Comparison of ENCODE assay signal across 18 cellular contexts in genomic region chr1:150987928-150988327, GRCh38. TPM values are rescaled to one million over a fixed set of nuclear protein-coding genes. Genes with fewer than 3 reads are reported as not detected.
DNase-seq lines count a peak whose midpoint lies in the region; ATAC-seq and TF ChIP-seq lines count a peak whose summit lies in the region.
"Had no signal": no experiment of that assay in that cellular context is flagged by ENCODE, and none has a peak within 500 bp of the region (broad histone marks: within the 10 kb centered on the region; RNA-seq: fewer than 3 reads in every experiment).

No MANE protein-coding gene starts in this region.

- intact Hi-C loops in vagina (cut with DNase I): no loop called here

- no peaks in the 10 kb centered on the region for H3K4me1 ChIP-seq in vagina
- H3K4me1 ChIP-seq: Peyer's patch had no signal

- TF ChIP-seq CTCF in vagina (IDR thresholded peaks at IDR 0.05): no peak

- no peaks in the 10 kb centered on the region for H3K36me3 ChIP-seq in vagina
- H3K36me3 ChIP-seq: Peyer's patch had no signal

- no peaks in the 10 kb centered on the region for H3K27me3 ChIP-seq in vagina
- H3K27me3 ChIP-seq: Peyer's patch had no signal

- no peak for TF ChIP-seq POLR2A in vagina (IDR thresholded peaks at IDR 0.05)

- peak; percentile 41 for DNase-seq in NCI-H1092 treated with DMSO at 0.1 percent for 48 hours (lab: John Stamatoyannopoulos, UW)
- no peak for DNase-seq in NCI-H1092 (lab: John Stamatoyannopoulos, UW)
- DNase-seq in DMS79 treated with DMSO at 0.1 percent for 48 hours (lab: John Stamatoyannopoulos, UW): peak; percentile 71
- DNase-seq in NCI-H345 treated with DMSO at 0.1 percent for 48 hours (lab: John Stamatoyannopoulos, UW; ENCODE audit: unreplicated experiment): peak; percentile 22
- peak; percentile 68 for DNase-seq in left kidney (ENCODE audit: low read depth, low spot score)
- no peak for DNase-seq in activated CD4-positive, CD25-positive, alpha-beta regulatory T cell treated with anti-CD3 and anti-CD28 coated beads, Interleukin-2, amount 50 U/mL, for 72 hours
- no peak for DNase-seq in vagina (ENCODE audit: extremely low spot score in 2 of 2)
- DNase-seq: AML-193; C1 segment of cervical spinal cord; CD8-positive, alpha-beta T cell; H7; Kasumi-1; NCI-H1436 treated with DMSO at 0.1 percent for 48 hours; NCI-H2029 treated with DMSO at 0.1 percent for 48 hours; NCI-H526; Peyer's patch had no signal

- ATAC-seq in GM21447 (IDR thresholded peaks at IDR 0.05; ENCODE audit: unreplicated experiment): no peak
- ATAC-seq: SK-N-SH treated with all-trans-retinoic acid at 6 μM for 48 hours had no signal

- H3K9me3 ChIP-seq in vagina: no peaks in the 10 kb centered on the region
- H3K9me3 ChIP-seq: Peyer's patch had no signal

- no peak overlapping the region for H3K27ac ChIP-seq in vagina
- H3K27ac ChIP-seq: Peyer's patch had no signal

- no peak overlapping the region for H3K4me3 ChIP-seq in vagina
- H3K4me3 ChIP-seq: Peyer's patch had no signal

RNA-seq across cellular contexts. Expression of gene ANXA9, which starts 5.8 kb away (rescaled TPM):
- 0.49 TPM for total RNA-seq in vagina

RNA-seq across cellular contexts. Expression of gene CERS2, which starts 13.3 kb away (rescaled TPM):
- total RNA-seq in vagina: 86.4 TPM

RNA-seq across cellular contexts. Expression of gene MINDY1, which starts 18.8 kb away (rescaled TPM):
- 27.0 TPM for total RNA-seq in vagina

RNA-seq across cellular contexts. Expression of gene PRUNE1, which starts 20.3 kb away (rescaled TPM):
- total RNA-seq in vagina: 25.5 TPM

RNA-seq across cellular contexts. Expression of gene BNIPL, which starts 48.5 kb away (rescaled TPM):
- 105 TPM for total RNA-seq in vagina

Comparison
In these comparisons a context has a peak if more than half of its experiments do, and no peak if none do; other contexts are left out.
1. DNase-seq: peak in NCI-H1092 treated with DMSO at 0.1 percent for 48 hours (single experiment), DMS79 treated with DMSO at 0.1 percent for 48 hours (single experiment), NCI-H345 treated with DMSO at 0.1 percent for 48 hours (single experiment) and left kidney (single experiment); none in NCI-H1092 (single experiment), activated CD4-positive, CD25-positive, alpha-beta regulatory T cell treated with anti-CD3 and anti-CD28 coated beads, Interleukin-2, amount 50 U/mL, for 72 hours (single experiment) and vagina (0 of 2).